9 cellular contexts compared by ENCODE assay signal in the genomic region with DNA sequence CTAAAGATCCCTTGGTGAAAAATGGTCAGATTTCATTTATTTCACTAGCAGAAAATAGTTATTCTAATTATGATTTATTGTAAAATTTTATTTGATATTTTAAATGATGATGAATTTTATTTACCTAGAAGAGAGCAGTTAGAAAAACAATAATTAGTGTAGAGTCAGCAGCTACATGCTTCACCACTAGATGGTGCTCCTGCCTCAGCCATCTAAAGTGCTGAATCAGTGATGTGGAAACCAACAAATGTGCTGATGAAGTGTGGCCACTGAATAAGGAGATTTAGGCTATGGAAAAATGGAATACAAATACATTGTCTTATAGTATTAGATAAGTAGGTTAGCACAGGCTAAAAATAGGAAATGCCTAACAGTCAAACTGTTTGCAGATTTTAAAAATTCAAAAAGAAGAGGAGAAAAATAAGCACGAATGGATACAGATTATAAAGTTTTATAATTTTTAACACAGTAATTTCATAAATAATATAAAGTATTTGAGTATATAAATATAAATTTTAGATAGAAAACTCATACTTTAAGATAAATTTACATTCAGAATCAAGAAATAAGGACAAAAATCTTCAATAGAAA.
A peak's percentile ranks its signal among the peaks of the same experiment; 100 is the strongest.
DNase-seq lines count a peak whose midpoint lies in the region; ATAC-seq and TF ChIP-seq lines count a peak whose summit lies in the region.
"Had no signal": no experiment of that assay in that cellular context is flagged by ENCODE, and none has a peak within 500 bp of the region (broad histone marks: within the 10 kb centered on the region; RNA-seq: fewer than 3 reads in every experiment).

No MANE protein-coding gene starts in this region.

- H3K4me3 Mint-ChIP-seq in activated naive CD8-positive, alpha-beta T cell treated with anti-CD3 and anti-CD28 coated beads, Interleukin-2, amount 50 U/mL, for 24 hours = no peak overlapping the region

- H3K27me3 Mint-ChIP-seq in activated naive CD8-positive, alpha-beta T cell treated with anti-CD3 and anti-CD28 coated beads, Interleukin-2, amount 50 U/mL, for 24 hours = no peaks in the 10 kb centered on the region

- H3K27ac ChIP-seq in cardiac muscle cell = no peak overlapping the region
- peak overlapping the region; percentile 88 for H3K27ac ChIP-seq in psoas muscle
- no peak overlapping the region for H3K27ac ChIP-seq in aorta (ENCODE audit: low read depth in 1 of 2, low read length in 2 of 2)
- H3K27ac ChIP-seq: skin epidermis had no signal

- 83 to 92% (median 84%) methylated on average over 1 of the region's 1 CpG for WGBS in psoas muscle, 3 donors
- 87 to 94% methylated on average over 1 of the region's 1 CpG for WGBS in aorta, 2 donors

- no peaks in the 10 kb centered on the region for H3K27me3 ChIP-seq in cardiac muscle cell
- H3K27me3 ChIP-seq in psoas muscle (ENCODE audit: insufficient read depth in 3 of 3, low read length in 2 of 3) = no peaks in the 10 kb centered on the region
- H3K27me3 ChIP-seq in aorta (ENCODE audit: control insufficient read depth in 1 of 2, insufficient read depth in 2 of 2, low read length in 1 of 2) = no peaks in the 10 kb centered on the region

- H3K4me1 ChIP-seq in cardiac muscle cell (ENCODE audit: low read depth) (peaks cover 21% of the 10 kb centered on the region), psoas muscle (peaks cover 45% of the 10 kb centered on the region), aorta (ENCODE audit: control insufficient read depth in 1 of 2, insufficient read depth in 2 of 2, low read length in 2 of 2) (peaks cover 0 to 3% of the 10 kb centered on the region in 2 donors)

- H3K36me3 ChIP-seq in cardiac muscle cell (peaks cover 7% of the 10 kb centered on the region), psoas muscle (ENCODE audit: insufficient read depth in 1 of 2, low read depth in 1 of 2) (peaks cover 0 to 14% of the 10 kb centered on the region in 2 donors), aorta (ENCODE audit: control insufficient read depth in 1 of 2, insufficient read depth in 2 of 2, low read length in 1 of 2) (peaks cover 0 to 3% of the 10 kb centered on the region in 2 donors)

- peak; percentile 85 for TF ChIP-seq CTCF in GM13976 (IDR thresholded peaks at IDR 0.05; ENCODE audit: borderline replicate concordance, control extremely low read depth, extremely low read depth, insufficient read depth, missing control alignments)
- TF ChIP-seq CTCF in cardiac muscle cell (IDR thresholded peaks at IDR 0.05; ENCODE audit: low read depth, low read length) = peak; percentile 87
- peak; percentile 95 for TF ChIP-seq CTCF in psoas muscle (IDR thresholded peaks at IDR 0.05)

- no peak for ATAC-seq in activated naive CD8-positive, alpha-beta T cell treated with anti-CD3 and anti-CD28 coated beads, Interleukin-2, amount 50 U/mL, for 24 hours
- ATAC-seq in psoas muscle = peak; percentile 84 to 88 (median 85)
- peak; percentile 87 for ATAC-seq in aorta (ENCODE audit: low FRiP score)
- no peak for ATAC-seq in GM19467 (IDR thresholded peaks at IDR 0.05; ENCODE audit: unreplicated experiment)

- intact Hi-C loops in psoas muscle (cut with DNase I) (loop anchor here (2.0 to 10.0 kb wide), 7 partner anchors 119 to 937 kb away; a partner anchor contains a TSS), aorta (cut with DNase I) (loop anchor here (5.0 to 10.0 kb wide), 4 partner anchors 119 to 937 kb away; a partner anchor contains a TSS)

- peak; percentile 64 for DNase-seq in GM13976 (ENCODE audit: low spot score)
- DNase-seq in NCI-H1417 treated with DMSO at 0.1 percent for 48 hours (lab: John Stamatoyannopoulos, UW) = peak; percentile 12
- DNase-seq in T follicular helper cell (ENCODE audit: low read depth) = peak; percentile 63
- DNase-seq in activated naive CD8-positive, alpha-beta T cell treated with anti-CD3 and anti-CD28 coated beads, Interleukin-2, amount 50 U/mL, for 24 hours = peak; percentile 70
- peak; percentile 78 to 92 for DNase-seq in cardiac muscle cell (ENCODE audit: low read depth in 1 of 2, low spot score in 1 of 2)
- DNase-seq in psoas muscle = peak; percentile 57 to 69
- DNase-seq in aorta = peak; percentile 71 to 79

- no peaks in the 10 kb centered on the region for H3K9me3 Mint-ChIP-seq in activated naive CD8-positive, alpha-beta T cell treated with anti-CD3 and anti-CD28 coated beads, Interleukin-2, amount 50 U/mL, for 24 hours

- H3K4me3 ChIP-seq in cardiac muscle cell = no peak overlapping the region
- H3K4me3 ChIP-seq in psoas muscle = peak overlapping the region; percentile 13
- no peak overlapping the region for H3K4me3 ChIP-seq in aorta (ENCODE audit: low read length in 2 of 2)
- H3K4me3 ChIP-seq: skin epidermis had no signal

- H3K36me3 Mint-ChIP-seq in activated naive CD8-positive, alpha-beta T cell treated with anti-CD3 and anti-CD28 coated beads, Interleukin-2, amount 50 U/mL, for 24 hours (ENCODE audit: low read depth) = no peaks in the 10 kb centered on the region

- H3K27ac Mint-ChIP-seq in activated naive CD8-positive, alpha-beta T cell treated with anti-CD3 and anti-CD28 coated beads, Interleukin-2, amount 50 U/mL, for 24 hours = no peak overlapping the region

- H3K4me1 Mint-ChIP-seq in activated naive CD8-positive, alpha-beta T cell treated with anti-CD3 and anti-CD28 coated beads, Interleukin-2, amount 50 U/mL, for 24 hours = no peaks in the 10 kb centered on the region

- H3K9me3 ChIP-seq in cardiac muscle cell (ENCODE audit: low read depth) = no peaks in the 10 kb centered on the region
- H3K9me3 ChIP-seq in psoas muscle = no peaks in the 10 kb centered on the region
- H3K9me3 ChIP-seq in aorta (ENCODE audit: control insufficient read depth, low read length) = no peaks in the 10 kb centered on the region

- in situ Hi-C loops in GM13976 (cut with MboI; ENCODE audit: low sequenced_read_pairs, unreplicated experiment) = loop anchor here (10.0 kb wide), 2 partner anchors 319 to 679 kb away; a partner anchor contains a TSS

Comparison
In these comparisons a context has a peak if more than half of its experiments do, and no peak if none do; other contexts are left out.
1. DNase-seq: peak in every context shown above with its lines; median percentile 85 in cardiac muscle cell; 75 in aorta; 70 in activated naive CD8-positive, alpha-beta T cell treated with anti-CD3 and anti-CD28 coated beads, Interleukin-2, amount 50 U/mL, for 24 hours; 64 in GM13976; 63 in T follicular helper cell; 63 in psoas muscle; 12 in NCI-H1417 treated with DMSO at 0.1 percent for 48 hours.
2. ATAC-seq: peak in psoas muscle (4 of 4) and aorta (single experiment); none in activated naive CD8-positive, alpha-beta T cell treated with anti-CD3 and anti-CD28 coated beads, Interleukin-2, amount 50 U/mL, for 24 hours (single experiment) and GM19467 (single experiment).
3. Peak in every context shown above with its lines, with median percentiles within 50 percentile points of each other: CTCF ChIP-seq.